10 cellular contexts compared by ENCODE assay signal in genomic region chr12:106586803-106587684, GRCh38. TPM values are rescaled to one million over a fixed set of nuclear protein-coding genes. Genes with fewer than 3 reads are reported as not detected.
DNase-seq lines count a peak whose midpoint lies in the region; ATAC-seq and TF ChIP-seq lines count a peak whose summit lies in the region.
"Had no signal": no experiment of that assay in that cellular context is flagged by ENCODE, and none has a peak within 500 bp of the region (broad histone marks: within the 10 kb centered on the region; RNA-seq: fewer than 3 reads in every experiment).

No MANE protein-coding gene starts in this region.

- H3K14ac ChIP-seq in H9 (ENCODE audit: insufficient read depth, low read length), result no peak overlapping the region

- peaks cover 58% of the 10 kb centered on the region for H3F3A ChIP-seq in neural progenitor cell (ENCODE audit: low read depth)

- H3K4me1 ChIP-seq in Caco-2 (no peaks in the 10 kb centered on the region), H9 (ENCODE audit: insufficient read depth, low read length) (peaks cover 2% of the 10 kb centered on the region), endodermal cell (ENCODE audit: control insufficient read depth, insufficient read depth, low read length) (peaks cover 9% of the 10 kb centered on the region), neural progenitor cell (peaks cover 51% of the 10 kb centered on the region), uterus (peaks cover 0 to 30% of the 10 kb centered on the region in 2 donors)
- H3K4me1 ChIP-seq in effector memory CD4-positive, alpha-beta T cell (ENCODE audit: control insufficient read depth, insufficient read depth, low read length, poor library complexity, severe bottlenecking), result peaks cover 20% of the 10 kb centered on the region

- intact Hi-C loops in Caco-2 (cut with micrococcal nuclease; ENCODE audit: unreplicated experiment) (no loop called here), uterus (cut with DNase I; ENCODE audit: low total_unique reads) (no loop called here)

- H3K27ac ChIP-seq in H9 (ENCODE audit: insufficient read length, low read depth, low read length), result no peak overlapping the region
- peak overlapping the region; percentile 82 for H3K27ac ChIP-seq in endodermal cell (ENCODE audit: low read depth, low read length)
- H3K27ac ChIP-seq in neural progenitor cell, result no peak overlapping the region
- H3K27ac ChIP-seq in uterus, result no peak overlapping the region
- H3K27ac ChIP-seq in effector memory CD4-positive, alpha-beta T cell (ENCODE audit: insufficient read depth, low read length, poor library complexity, severe bottlenecking), result no peak overlapping the region

- H3K79me2 ChIP-seq in H9 (ENCODE audit: insufficient read depth, low read length), result no peaks in the 10 kb centered on the region
- H3K79me2 ChIP-seq in neural progenitor cell (ENCODE audit: low read depth), result no peaks in the 10 kb centered on the region

- H4K20me1 ChIP-seq in H9 (ENCODE audit: control insufficient read depth, insufficient read depth, insufficient read length) (no peaks in the 10 kb centered on the region), neural progenitor cell (ENCODE audit: low read depth) (peaks cover 50% of the 10 kb centered on the region)

- H3K9me3 ChIP-seq in Caco-2 (no peaks in the 10 kb centered on the region), H9 (ENCODE audit: control insufficient read depth, low read depth, low read length) (no peaks in the 10 kb centered on the region), endodermal cell (ENCODE audit: control insufficient read depth, low read length) (no peaks in the 10 kb centered on the region), neural progenitor cell (ENCODE audit: low read depth) (no peaks in the 10 kb centered on the region), uterus (no peaks in the 10 kb centered on the region)
- H3K9me3 ChIP-seq in effector memory CD4-positive, alpha-beta T cell (ENCODE audit: control insufficient read depth, low read length), result no peaks in the 10 kb centered on the region

- H3K36me3 ChIP-seq in Caco-2 (ENCODE audit: control insufficient read depth, insufficient read depth, low read length), result no peaks in the 10 kb centered on the region
- H3K36me3 ChIP-seq in endodermal cell (ENCODE audit: control insufficient read depth, insufficient read depth, low read length), result no peaks in the 10 kb centered on the region
- H3K36me3 ChIP-seq in neural progenitor cell, result no peaks in the 10 kb centered on the region
- no peaks in the 10 kb centered on the region for H3K36me3 ChIP-seq in uterus
- no peaks in the 10 kb centered on the region for H3K36me3 ChIP-seq in effector memory CD4-positive, alpha-beta T cell (ENCODE audit: control insufficient read depth, insufficient read depth, low read length)

- no TSS peak for BruUV-seq in Caco-2 (replicated peaks; lab: Mats Ljungman, UMichigan)

- H3K4me3 Mint-ChIP-seq in Caco-2 (ENCODE audit: unreplicated experiment) (peak overlapping the region; percentile 8), H9 (peak overlapping the region; percentile 58 to 88), endodermal cell (peak overlapping the region; percentile 60), neural progenitor cell (peak overlapping the region; percentile 100)

- POLR2A ChIA-PET in Caco-2 (lab: Charles Lee), result no interaction called here

- no peak overlapping the region for H3K4ac ChIP-seq in H9 (ENCODE audit: low read depth, low read length)

- H3K27me3 Mint-ChIP-seq in Caco-2 (ENCODE audit: insufficient read depth, unreplicated experiment), result peaks cover 39% of the 10 kb centered on the region
- peaks cover 97% of the 10 kb centered on the region for H3K27me3 Mint-ChIP-seq in H9 (ENCODE audit: low read depth)
- H3K27me3 Mint-ChIP-seq in endodermal cell (ENCODE audit: insufficient read depth), result peaks cover 100% of the 10 kb centered on the region
- peaks cover 11% of the 10 kb centered on the region for H3K27me3 Mint-ChIP-seq in neural progenitor cell (ENCODE audit: insufficient read depth, low read depth)

- no peak for TF ChIP-seq POLR2A in uterus (IDR thresholded peaks at IDR 0.05)

- no CpG with 5 or more reads among the region's 62 CpGs for WGBS in H9 (ENCODE audit: extremely low coverage, insufficient read length, low lambda C conversion rate)
- 1% methylated on average over 15 to 62 of the region's 62 CpGs for WGBS in endodermal cell (ENCODE audit: insufficient coverage in 1 of 2, insufficient read length in 1 of 2), 2 experiments

- H3K4me1 Mint-ChIP-seq in Caco-2 (ENCODE audit: low read depth, unreplicated experiment) (peaks cover 13% of the 10 kb centered on the region), H9 (peaks cover 37 to 47% of the 10 kb centered on the region in 2 experiments), endodermal cell (peaks cover 29% of the 10 kb centered on the region), neural progenitor cell (peaks cover 46% of the 10 kb centered on the region)

- H3K27me3 ChIP-seq in Caco-2 (replicated peaks; ENCODE audit: control insufficient read depth, insufficient read depth, low read length) (peaks cover 4% of the 10 kb centered on the region), H9 (ENCODE audit: insufficient read depth, low read length) (peaks cover 69% of the 10 kb centered on the region), endodermal cell (ENCODE audit: control insufficient read depth, insufficient read depth, low read length, poor library complexity, severe bottlenecking) (peaks cover 100% of the 10 kb centered on the region), neural progenitor cell (peaks cover 100% of the 10 kb centered on the region), uterus (peaks cover 0 to 57% of the 10 kb centered on the region in 2 donors)
- peaks cover 43% of the 10 kb centered on the region for H3K27me3 ChIP-seq in effector memory CD4-positive, alpha-beta T cell (replicated peaks; ENCODE audit: control insufficient read depth, insufficient read depth, low read length, poor library complexity, severe bottlenecking)

- CTCF ChIA-PET in Caco-2 (lab: Charles Lee), result no interaction called here

- H3K4me3 ChIP-seq in Caco-2 (ENCODE audit: low read depth, low read length), result no peak overlapping the region
- peak overlapping the region; percentile 79 for H3K4me3 ChIP-seq in endodermal cell (ENCODE audit: low read length)
- H3K4me3 ChIP-seq in neural progenitor cell, result peak overlapping the region; percentile 49
- no peak overlapping the region for H3K4me3 ChIP-seq in uterus
- H3K4me3 ChIP-seq in effector memory CD4-positive, alpha-beta T cell (ENCODE audit: insufficient read depth, low read depth, low read length, poor library complexity, severe bottlenecking), result no peak overlapping the region

- no peak overlapping the region for H4K5ac ChIP-seq in H9 (ENCODE audit: insufficient read length, low read depth, low read length)

- ATAC-seq in GM19455 (IDR thresholded peaks at IDR 0.05; ENCODE audit: unreplicated experiment), result no peak
- ATAC-seq in GM19397 (IDR thresholded peaks at IDR 0.05; ENCODE audit: unreplicated experiment), result no peak
- ATAC-seq: left lobe of liver had no signal

- H3K27ac Mint-ChIP-seq in Caco-2 (ENCODE audit: unreplicated experiment) (no peak overlapping the region), H9 (no peak overlapping the region), endodermal cell (no peak overlapping the region), neural progenitor cell (peak overlapping the region; percentile 96)

- H4K8ac ChIP-seq in H9 (replicated peaks; ENCODE audit: insufficient read length, low read depth, low read length), result no peak overlapping the region

- no peak overlapping the region for H3K23ac ChIP-seq in H9 (ENCODE audit: insufficient read length, low read depth, low read length)

- H3K18ac ChIP-seq in H9 (ENCODE audit: insufficient read length, low read depth, low read length), result no peak overlapping the region

- TF ChIP-seq CTCF in Caco-2 (IDR thresholded peaks at IDR 0.05; ENCODE audit: insufficient read depth in 1 of 2, low read depth in 1 of 2, low read length in 1 of 2, severe bottlenecking in 1 of 2, unreplicated experiment in 1 of 2) (no peak), H9 (conservative IDR thresholded peaks at IDR 0.05) (no peak), endodermal cell (conservative IDR thresholded peaks at IDR 0.05) (no peak), neural progenitor cell (IDR thresholded peaks at IDR 0.05) (no peak), uterus (IDR thresholded peaks at IDR 0.05) (no peak)

- H2AK5ac ChIP-seq in H9 (ENCODE audit: insufficient read length, low read length), result no peak overlapping the region

- H2BK5ac ChIP-seq in H9 (ENCODE audit: insufficient read length, low read length), result no peak overlapping the region

- H2BK12ac ChIP-seq in H9 (ENCODE audit: insufficient read length, low read depth, low read length), result no peak overlapping the region

- no peaks in the 10 kb centered on the region for H3K79me1 ChIP-seq in H9 (ENCODE audit: insufficient read depth, low read depth, low read length, poor library complexity, severe bottlenecking)

- H2BK20ac ChIP-seq in H9 (ENCODE audit: low read depth, low read length, poor library complexity, severe bottlenecking), result no peak overlapping the region

- H4K91ac ChIP-seq in H9 (ENCODE audit: insufficient read length, low read depth, low read length), result no peak overlapping the region

- H2AFZ ChIP-seq in H9 (ENCODE audit: low read length) (no peak overlapping the region), neural progenitor cell (replicated peaks) (peak overlapping the region; percentile 75)

- no peak overlapping the region for H3K56ac ChIP-seq in H9 (ENCODE audit: insufficient read length, low read depth, low read length)

- H3K9me3 Mint-ChIP-seq in Caco-2 (ENCODE audit: unreplicated experiment) (no peaks in the 10 kb centered on the region), H9 (peaks cover 0 to 10% of the 10 kb centered on the region in 2 experiments; a peak in 2 of 5 replicates), endodermal cell (no peaks in the 10 kb centered on the region), neural progenitor cell (no peaks in the 10 kb centered on the region)

- no peak overlapping the region for H3T11ph ChIP-seq in H9 (ENCODE audit: low read length)

- H3K36me3 Mint-ChIP-seq in Caco-2 (ENCODE audit: insufficient read depth, unreplicated experiment), result no peaks in the 10 kb centered on the region
- no peaks in the 10 kb centered on the region; a peak in 1 of 7 replicates for H3K36me3 Mint-ChIP-seq in H9 (ENCODE audit: insufficient read depth in 1 of 3, low read depth in 3 of 3)
- H3K36me3 Mint-ChIP-seq in endodermal cell (ENCODE audit: low read depth), result no peaks in the 10 kb centered on the region
- H3K36me3 Mint-ChIP-seq in neural progenitor cell, result peaks cover 28% of the 10 kb centered on the region

- no peak overlapping the region for H2BK120ac ChIP-seq in H9 (ENCODE audit: low read depth, low read length, poor library complexity, severe bottlenecking)

- peaks cover 17% of the 10 kb centered on the region for H3K23me2 ChIP-seq in H9 (ENCODE audit: insufficient read length, low read depth, low read length, poor library complexity, severe bottlenecking)

- H3K9ac ChIP-seq in H9 (ENCODE audit: extremely low read depth, insufficient read length, low read length) (no peak overlapping the region), endodermal cell (ENCODE audit: extremely low read depth, low read length, poor library complexity, severe bottlenecking) (no peak overlapping the region), neural progenitor cell (no peak overlapping the region)

- DNase-seq in Caco-2 (no peak), H9 (peak; percentile 80), endodermal cell (peak; percentile 90), neural progenitor cell (ENCODE audit: low spot score) (peak; percentile 81), uterus (no peak)
- DNase-seq in effector memory CD4-positive, alpha-beta T cell, result no peak
- DNase-seq: activated effector memory CD4-positive, alpha-beta T cell treated with anti-CD3 and anti-CD28 coated beads, Interleukin-2, amount 50 U/mL, for 16 hours had no signal

- H3K4me2 ChIP-seq in H9 (ENCODE audit: insufficient read depth, insufficient read length, low read length) (peak overlapping the region; percentile 71), neural progenitor cell (peak overlapping the region; percentile 76)

- H2BK15ac ChIP-seq in H9 (ENCODE audit: low read depth, low read length), result no peak overlapping the region

RNA-seq across cellular contexts. Expression of gene RFX4, which starts 4.2 kb away (rescaled TPM):
- total RNA-seq in Caco-2 (2022), result not detected in 2 replicates
- 0.13 and 0.57 TPM in 2 replicates for total RNA-seq in H9 (2021)
- total RNA-seq in endodermal cell, result under 1 TPM; 0.09 to 0.86 TPM
- 95.3 TPM for polyA plus RNA-seq in endodermal cell (2013, experiment 1 of 2)
- polyA plus RNA-seq in endodermal cell (2013, experiment 2 of 2), result 84.7 TPM
- total RNA-seq in neural progenitor cell (ENCODE audit: low replicate concordance), result 0.22 and 3.4 TPM in 2 replicates
- total RNA-seq in uterus, result not detected
- total RNA-seq: left lobe of liver had no signal

Comparison
In these comparisons a context has a peak if more than half of its experiments do, and no peak if none do; other contexts are left out.
1. DNase-seq: peak in H9 (single experiment), endodermal cell (single experiment) and neural progenitor cell (single experiment); none in Caco-2 (0 of 2), uterus (0 of 2) and effector memory CD4-positive, alpha-beta T cell (0 of 3).
2. H3K4me3 ChIP-seq: peak in endodermal cell (single experiment) and neural progenitor cell (single experiment); none in Caco-2 (single experiment), uterus (0 of 2) and effector memory CD4-positive, alpha-beta T cell (single experiment).
3. H3K4me3 Mint-ChIP-seq: peak in every context shown above with its lines; median percentile 100 in neural progenitor cell; 73 in H9; 60 in endodermal cell; 8 in Caco-2.